In genomic region chr17:81863123-81863675, GRCh38 we compare ENCODE assay signal across 9 cellular contexts. TPM values are rescaled to one million over a fixed set of nuclear protein-coding genes. Genes with fewer than 3 reads are reported as not detected.
DNase-seq lines count a peak whose midpoint lies in the region; ATAC-seq and TF ChIP-seq lines count a peak whose summit lies in the region.
"Had no signal": no experiment of that assay in that cellular context is flagged by ENCODE, and none has a peak within 500 bp of the region (broad histone marks: within the 10 kb centered on the region; RNA-seq: fewer than 3 reads in every experiment).

No MANE protein-coding gene starts in this region.

- ATAC-seq in GM23338 (no peak), right lobe of liver (no peak), GM18868 (IDR thresholded peaks at IDR 0.05; ENCODE audit: unreplicated experiment) (no peak), HG03521 (IDR thresholded peaks at IDR 0.05; ENCODE audit: unreplicated experiment) (no peak)
- ATAC-seq in activated naive CD4-positive, alpha-beta T cell treated with anti-CD3 and anti-CD28 coated beads, Interleukin-2, amount 50 U/mL, for 72 hours, result no peak

- H3K79me2 ChIP-seq in ACC112 (ENCODE audit: control insufficient read depth, insufficient read depth, low read length, unreplicated experiment) (peaks cover 52% of the 10 kb centered on the region), GM23338 (replicated peaks; ENCODE audit: insufficient read depth) (peaks cover 52% of the 10 kb centered on the region)

- no peak for TF ChIP-seq POLR2A in right lobe of liver (IDR thresholded peaks at IDR 0.05)

- WGBS in right lobe of liver (ENCODE audit: insufficient coverage, low coverage, low lambda C conversion rate, missing lambda C conversion rate), result 24% methylated on average over 4 of the region's 6 CpGs

- H3K4me1 ChIP-seq in ACC112 (ENCODE audit: control insufficient read depth, insufficient read depth, low read length, unreplicated experiment), result peaks cover 33% of the 10 kb centered on the region
- H3K4me1 ChIP-seq in GM23338 (ENCODE audit: insufficient read depth), result peaks cover 16% of the 10 kb centered on the region
- peaks cover 0 to 70% (median 34%) of the 10 kb centered on the region in 4 donors for H3K4me1 ChIP-seq in right lobe of liver

- TF ChIP-seq CTCF in GM23338 (conservative IDR thresholded peaks at IDR 0.05; ENCODE audit: low read depth in 2 of 2) (no peak), right lobe of liver (IDR thresholded peaks at IDR 0.05) (no peak)

- peaks cover 27% of the 10 kb centered on the region for H3K4me1 Mint-ChIP-seq in GM23338

- no peaks in the 10 kb centered on the region for H3K9me2 ChIP-seq in GM23338 (ENCODE audit: insufficient read depth)

- no peaks in the 10 kb centered on the region for H3K9me3 ChIP-seq in right lobe of liver

- H2AFZ ChIP-seq in ACC112 (ENCODE audit: low read length, unreplicated experiment) (no peak overlapping the region), GM23338 (no peak overlapping the region)
- H2AFZ ChIP-seq: parathyroid adenoma had no signal

- no peak overlapping the region for H3K4me2 ChIP-seq in GM23338

- peak overlapping the region; percentile 48 for H3K27ac ChIP-seq in ACC112 (ENCODE audit: low read depth, low read length)
- no peak overlapping the region for H3K27ac ChIP-seq in GM23338 (ENCODE audit: low read depth)
- peak overlapping the region in 2 of 3 donors; percentile 92 to 99 for H3K27ac ChIP-seq in right lobe of liver
- H3K27ac ChIP-seq: parathyroid adenoma had no signal

- peaks cover 43% of the 10 kb centered on the region for H4K20me1 ChIP-seq in GM23338 (replicated peaks; ENCODE audit: insufficient read depth)

- H3K36me3 ChIP-seq in ACC112 (ENCODE audit: insufficient read depth, low read length) (peaks cover 7% of the 10 kb centered on the region; the same call in 1 of the 2 replicates), GM23338 (ENCODE audit: insufficient read depth) (peaks cover 6% of the 10 kb centered on the region; the same call in 1 of the 2 replicates), right lobe of liver (peaks cover 0 to 10% (median 3%) of the 10 kb centered on the region in 4 donors)

- no peak for DNase-seq in GM23338 (ENCODE audit: low spot score)
- DNase-seq in activated naive CD4-positive, alpha-beta T cell treated with anti-CD3 and anti-CD28 coated beads, Interleukin-2, amount 50 U/mL, for 72 hours (ENCODE audit: low spot score in 2 of 2), result no peak
- peak in 1 of 3 donors; percentile 62 for DNase-seq in right lobe of liver
- DNase-seq in NCI-H1436 treated with DMSO at 0.1 percent for 48 hours (lab: John Stamatoyannopoulos, UW), result no peak
- no peak for DNase-seq in GM03348 (ENCODE audit: low spot score)

- peaks cover 2% of the 10 kb centered on the region; the same call in 1 of the 3 replicates for H3K9me3 Mint-ChIP-seq in GM23338
- no peaks in the 10 kb centered on the region for H3K9me3 Mint-ChIP-seq in activated naive CD4-positive, alpha-beta T cell treated with anti-CD3 and anti-CD28 coated beads, Interleukin-2, amount 50 U/mL, for 72 hours

- H3K27ac Mint-ChIP-seq in GM23338, result no peak overlapping the region
- H3K27ac Mint-ChIP-seq in activated naive CD4-positive, alpha-beta T cell treated with anti-CD3 and anti-CD28 coated beads, Interleukin-2, amount 50 U/mL, for 72 hours, result peak overlapping the region; percentile 68 to 97

- peaks cover 40% of the 10 kb centered on the region for H3K36me3 Mint-ChIP-seq in GM23338 (ENCODE audit: low read depth)
- peaks cover 23 to 31% of the 10 kb centered on the region in 2 donors for H3K36me3 Mint-ChIP-seq in activated naive CD4-positive, alpha-beta T cell treated with anti-CD3 and anti-CD28 coated beads, Interleukin-2, amount 50 U/mL, for 72 hours

- peak overlapping the region; percentile 65 for H3K4me3 Mint-ChIP-seq in GM23338

- peaks cover 61% of the 10 kb centered on the region for H3F3A ChIP-seq in GM23338 (replicated peaks; ENCODE audit: low read depth)

- H3K4me3 ChIP-seq in ACC112 (ENCODE audit: low read depth, low read length), result peak overlapping the region; percentile 48
- H3K4me3 ChIP-seq in GM23338, result no peak overlapping the region
- peak overlapping the region in 1 of 3 donors; percentile 96 for H3K4me3 ChIP-seq in right lobe of liver

- intact Hi-C loops in right lobe of liver (cut with DNase I), result no loop called here

- H3K27me3 ChIP-seq in ACC112 (ENCODE audit: insufficient read depth, low read length) (no peaks in the 10 kb centered on the region), GM23338 (ENCODE audit: insufficient read depth) (no peaks in the 10 kb centered on the region), right lobe of liver (no peaks in the 10 kb centered on the region)

- H3K27me3 Mint-ChIP-seq in GM23338 (ENCODE audit: insufficient read depth, low read depth, poor library complexity), result peaks cover 36% of the 10 kb centered on the region

TF ChIP-seq in GM23338, 12 proteins besides CTCF, POLR2A, EP300 and RAD21:
- no peak for TF ChIP-seq ZNF331 (CRISPR knock-in tag; IDR thresholded peaks at IDR 0.05; ENCODE audit: low read depth)

RNA-seq across cellular contexts. Expression of gene P4HB, which starts 2.9 kb away (rescaled TPM):
- 418 and 620 TPM in 2 replicates for total RNA-seq in GM23338 (2014; rRNA removed; shearing (Covaris generic))
- 206 and 209 TPM in 2 replicates for polyA plus RNA-seq in GM23338 (2016; fragmentation: Nextera tagmentation; extraction: Ambion mirVana)
- 100 to 1,000 TPM; 382 to 460 TPM for total RNA-seq in activated naive CD4-positive, alpha-beta T cell treated with anti-CD3 and anti-CD28 coated beads, Interleukin-2, amount 50 U/mL, for 72 hours
- total RNA-seq in right lobe of liver, result 1,000 to 10,000 TPM in 5 of 6 experiments, 100 to 1,000 TPM in 1; 856 to 5,039 (median 1,455) TPM

RNA-seq across cellular contexts. Expression of gene ARHGDIA, which starts 7.9 kb away (rescaled TPM):
- 80.1 and 125 TPM in 2 replicates for total RNA-seq in GM23338 (2014; rRNA removed; shearing (Covaris generic))
- 140 and 152 TPM in 2 replicates for polyA plus RNA-seq in GM23338 (2016; fragmentation: Nextera tagmentation; extraction: Ambion mirVana)
- total RNA-seq in activated naive CD4-positive, alpha-beta T cell treated with anti-CD3 and anti-CD28 coated beads, Interleukin-2, amount 50 U/mL, for 72 hours, result 100 to 1,000 TPM; 328 to 513 TPM
- total RNA-seq in right lobe of liver, result 100 to 1,000 TPM in 5 of 6 experiments, 10 to 100 TPM in 1; 92.4 to 162 (median 137) TPM

RNA-seq across cellular contexts. Expression of gene ALYREF, which starts 28.2 kb away (rescaled TPM):
- 236 TPM in 2 replicates for total RNA-seq in GM23338 (2014; rRNA removed; shearing (Covaris generic))
- 36.5 and 54.3 TPM in 2 replicates for polyA plus RNA-seq in GM23338 (2016; fragmentation: Nextera tagmentation; extraction: Ambion mirVana)
- 100 to 1,000 TPM; 186 TPM for total RNA-seq in activated naive CD4-positive, alpha-beta T cell treated with anti-CD3 and anti-CD28 coated beads, Interleukin-2, amount 50 U/mL, for 72 hours
- total RNA-seq in right lobe of liver, result 10 to 100 TPM; 11.6 to 20.3 (median 18.8) TPM

RNA-seq across cellular contexts. Expression of gene ANAPC11, which starts 28.3 kb away (rescaled TPM):
- 149 and 188 TPM in 2 replicates for total RNA-seq in GM23338 (2014; rRNA removed; shearing (Covaris generic))
- polyA plus RNA-seq in GM23338 (2016; fragmentation: Nextera tagmentation; extraction: Ambion mirVana), result 498 and 517 TPM in 2 replicates
- total RNA-seq in activated naive CD4-positive, alpha-beta T cell treated with anti-CD3 and anti-CD28 coated beads, Interleukin-2, amount 50 U/mL, for 72 hours, result 100 to 1,000 TPM; 122 to 154 TPM
- 100 to 1,000 TPM in 1 of 6 experiments, 10 to 100 TPM in 5; 54.3 to 101 (median 73.3) TPM for total RNA-seq in right lobe of liver

RNA-seq across cellular contexts. Expression of gene PPP1R27, which starts 28.3 kb away (rescaled TPM):
- total RNA-seq in GM23338 (2014; rRNA removed; shearing (Covaris generic)), result not detected in 2 replicates
- 0.40 and 0.65 TPM in 2 replicates for polyA plus RNA-seq in GM23338 (2016; fragmentation: Nextera tagmentation; extraction: Ambion mirVana)
- not detected for total RNA-seq in activated naive CD4-positive, alpha-beta T cell treated with anti-CD3 and anti-CD28 coated beads, Interleukin-2, amount 50 U/mL, for 72 hours
- total RNA-seq in right lobe of liver, result under 1 TPM in 3 of 6 experiments, not detected in 3; 0.27 to 0.62 (median 0.40) TPM

Comparison
In these comparisons a context has a peak if more than half of its experiments do, and no peak if none do; other contexts are left out.
1. RNA of gene ALYREF, which starts 28.2 kb away (total RNA-seq): 236 TPM in GM23338 and 186 TPM in activated naive CD4-positive, alpha-beta T cell treated with anti-CD3 and anti-CD28 coated beads, Interleukin-2, amount 50 U/mL, for 72 hours; 11.6 to 20.3 TPM in right lobe of liver; every median in the first group is over 4 times any median in the second.